In the genomic region with DNA sequence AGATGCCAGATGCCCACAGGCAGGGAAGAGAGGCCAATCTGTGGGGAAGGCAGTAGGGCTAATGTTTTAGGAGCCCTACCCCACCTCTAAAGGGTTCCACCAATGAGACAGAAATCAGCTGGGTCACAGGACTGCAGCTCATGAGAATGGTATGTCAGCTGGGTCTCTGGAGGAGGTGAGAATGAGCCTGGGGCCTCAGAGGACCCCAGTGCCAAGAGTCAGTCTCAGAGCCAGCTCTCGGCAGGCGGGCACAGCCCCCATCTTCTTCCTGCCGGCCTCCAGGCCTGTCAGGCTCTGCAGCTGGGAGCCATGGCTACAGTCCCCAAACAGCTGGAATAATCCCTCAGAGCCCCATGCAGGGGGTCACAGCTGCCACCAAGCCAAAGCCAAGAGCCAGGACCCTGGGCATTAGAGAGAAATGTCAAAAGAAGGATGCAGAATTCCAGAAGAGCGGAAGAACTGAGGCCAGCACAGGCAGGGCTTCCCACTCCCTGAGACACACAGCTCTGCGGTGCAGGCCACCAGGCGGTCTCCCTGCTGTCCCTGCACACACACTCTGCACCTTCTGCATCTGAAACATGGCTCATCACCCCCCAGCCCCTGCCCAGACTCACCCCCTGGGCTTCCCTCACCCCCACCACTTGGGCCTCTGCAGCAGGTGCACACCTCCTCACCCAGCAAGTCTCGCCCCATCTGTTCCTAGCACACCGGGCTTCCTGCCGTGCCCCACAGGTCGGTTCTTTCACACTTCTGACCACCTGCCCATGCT, we compare ENCODE assay signal across 19 cellular contexts. TPM values are rescaled to one million over a fixed set of nuclear protein-coding genes. Genes with fewer than 3 reads are reported as not detected.
DNase-seq lines count a peak whose midpoint lies in the region; ATAC-seq and TF ChIP-seq lines count a peak whose summit lies in the region.
"Had no signal": no experiment of that assay in that cellular context is flagged by ENCODE, and none has a peak within 500 bp of the region (broad histone marks: within the 10 kb centered on the region; RNA-seq: fewer than 3 reads in every experiment).

No MANE protein-coding gene starts in this region.

- no peaks in the 10 kb centered on the region for H3K36me3 ChIP-seq in heart right ventricle
- H3K36me3 ChIP-seq: esophagus squamous epithelium, left lung, prostate gland had no signal

- H3K9me3 ChIP-seq in heart right ventricle (no peaks in the 10 kb centered on the region), right cardiac atrium (ENCODE audit: control insufficient read depth, low read length) (no peaks in the 10 kb centered on the region)
- H3K9me3 ChIP-seq: esophagus squamous epithelium, left lung, prostate gland had no signal

- H3K4me3 ChIP-seq in heart right ventricle (no peak overlapping the region), right cardiac atrium (ENCODE audit: low read length) (no peak overlapping the region)
- H3K4me3 ChIP-seq: esophagus squamous epithelium, left lung, prostate gland had no signal

- DNase-seq in heart right ventricle: no peak
- no peak for DNase-seq in Right ventricle myocardium inferior (ENCODE audit: missing footprints)
- peak; percentile 79 for DNase-seq in NCI-H69 (lab: John Stamatoyannopoulos, UW)
- DNase-seq in right cardiac atrium: peak in 2 of 3 donors; percentile 46 to 53
- DNase-seq in substantia nigra (lab: John Stamatoyannopoulos, UW): no peak
- no peak for DNase-seq in DMS114 treated with DMSO at 0.1 percent for 48 hours (lab: John Stamatoyannopoulos, UW; ENCODE audit: unreplicated experiment)
- no peak for DNase-seq in activated CD8-positive, alpha-beta memory T cell treated with anti-CD3 and anti-CD28 coated beads, Interleukin-2, amount 50 U/mL, for 48 hours
- DNase-seq: activated CD4-positive, CD25-positive, alpha-beta regulatory T cell; activated CD8-positive, alpha-beta memory T cell treated with anti-CD3 and anti-CD28 coated beads, Interleukin-2, amount 10 ng/mL, durations not matched to agents 7 days and 5 days; activated naive CD4-positive, alpha-beta T cell treated with Interleukin-2 at 50 U/mL for 16 hours; esophagus squamous epithelium; hippocampal formation; NCI-H1436 treated with DMSO at 0.1 percent for 48 hours; NCI-H748 treated with DMSO at 0.1 percent for 48 hours; stimulated activated CD4-positive, alpha-beta T cell treated with anti-CD3 and anti-CD28 coated beads, Interleukin-12 subunit alpha, Interleukin-12 subunit beta, amount 100 ng/mL, for 4 hours; T-helper 1 cell had no signal

- H3K27me3 ChIP-seq in heart right ventricle (no peaks in the 10 kb centered on the region), right cardiac atrium (ENCODE audit: control insufficient read depth, insufficient read depth) (no peaks in the 10 kb centered on the region)
- H3K27me3 ChIP-seq: esophagus squamous epithelium, left lung had no signal

- peaks cover 40 to 97% (median 81%) of the 10 kb centered on the region in 9 donors for H3K4me1 ChIP-seq in heart right ventricle
- peaks cover 36% of the 10 kb centered on the region for H3K4me1 ChIP-seq in right cardiac atrium (ENCODE audit: control insufficient read depth, insufficient read depth, low read length)

- peak in 1 of 8 donors; percentile 5 for ATAC-seq in heart right ventricle
- ATAC-seq in Right ventricle myocardium inferior: no peak
- peak in 1 of 2 donors; percentile 3 for ATAC-seq in right cardiac atrium
- no peak for ATAC-seq in GM18909 (IDR thresholded peaks at IDR 0.05; ENCODE audit: poor library complexity, unreplicated experiment)
- ATAC-seq: activated CD8-positive, alpha-beta memory T cell treated with anti-CD3 and anti-CD28 coated beads, Interleukin-2, amount 10 ng/mL, durations not matched to agents 7 days and 5 days; left lung had no signal

- WGBS in heart right ventricle, 2 donors: 74 to 82% methylated on average over 10 of the region's 10 CpGs
- WGBS in right cardiac atrium: 77% methylated on average over 10 of the region's 10 CpGs

- intact Hi-C loops in heart right ventricle (cut with DNase I) (loop anchor here in 1 of 10 donors (5.0 kb wide), 1 partner anchor 42 kb away; no protein-coding TSS in a partner anchor), Right ventricle myocardium inferior (cut with DNase I) (loop anchor here (2.0 kb wide), 1 partner anchor 47 kb away; no protein-coding TSS in a partner anchor), right cardiac atrium (cut with DNase I) (no loop called here)

- H3K27ac ChIP-seq in heart right ventricle (peak overlapping the region in 7 of 10 donors; percentile 10 to 82 (median 47)), right cardiac atrium (ENCODE audit: low read length) (peak overlapping the region; percentile 10), substantia nigra (ENCODE audit: low read depth, low read length, poor library complexity, severe bottlenecking) (peak overlapping the region; percentile 3)
- H3K27ac ChIP-seq: left lung, prostate gland had no signal

- no peak for TF ChIP-seq CTCF in heart right ventricle (IDR thresholded peaks at IDR 0.05)

RNA-seq across cellular contexts. Expression of a gene that starts 26.0 kb away (rescaled TPM):
- 100 to 1,000 TPM in 3 of 10 donors, 10 to 100 TPM in 7; 67.5 to 152 (median 92.7) TPM for total RNA-seq in heart right ventricle
- polyA plus RNA-seq in heart right ventricle: 100 to 1,000 TPM in 1 of 2 donors, 10 to 100 TPM in 1; 47.1 to 108 TPM
- total RNA-seq in Right ventricle myocardium inferior: 123 TPM
- 100 to 1,000 TPM; 113 to 135 (median 129) TPM for total RNA-seq in right cardiac atrium
- polyA plus RNA-seq in right cardiac atrium: 78.2 TPM

Comparison
In these comparisons a context has a peak if more than half of its experiments do, and no peak if none do; other contexts are left out.
1. DNase-seq: peak in NCI-H69 (single experiment) and right cardiac atrium (2 of 3); none in heart right ventricle (0 of 2), Right ventricle myocardium inferior (single experiment), substantia nigra (0 of 49), DMS114 treated with DMSO at 0.1 percent for 48 hours (single experiment) and activated CD8-positive, alpha-beta memory T cell treated with anti-CD3 and anti-CD28 coated beads, Interleukin-2, amount 50 U/mL, for 48 hours (single experiment).
2. Peak in every context shown above with its lines, with median percentiles within 50 percentile points of each other: H3K27ac ChIP-seq.